12 cellular contexts compared by ENCODE assay signal in the genomic region with DNA sequence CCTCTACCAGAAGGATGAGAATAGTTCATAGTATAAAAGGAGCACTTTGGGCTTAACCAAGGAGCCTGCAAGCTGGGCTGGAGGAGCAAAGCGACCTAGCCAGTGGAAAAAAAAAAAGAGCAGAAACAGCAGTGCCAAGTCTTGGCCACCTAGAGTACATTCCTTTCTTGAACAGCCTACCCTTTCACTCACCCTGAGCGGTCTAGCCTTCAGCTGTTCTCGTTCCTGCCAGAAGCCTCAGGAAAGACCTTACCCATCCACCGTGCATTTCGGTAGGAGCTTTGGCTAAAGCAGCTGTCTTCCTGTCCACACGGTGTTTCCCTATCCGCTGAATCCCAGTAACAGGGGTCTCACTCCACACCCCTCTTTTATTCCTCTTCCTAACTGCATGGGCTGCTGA.
DNase-seq lines count a peak whose midpoint lies in the region; ATAC-seq, FAIRE-seq and TF ChIP-seq lines count a peak whose summit lies in the region.
"Had no signal": no experiment of that assay in that cellular context is flagged by ENCODE, and none has a peak within 500 bp of the region (broad histone marks: within the 10 kb centered on the region; RNA-seq: fewer than 3 reads in every experiment).

No MANE protein-coding gene starts in this region.

- ATAC-seq in heart left ventricle, result peak; percentile 93 to 95 (median 94)
- peak; percentile 93 for ATAC-seq in sciatic nerve
- ATAC-seq: T-cell had no signal

- H3K27ac ChIP-seq in astrocyte (ENCODE audit: low read depth, low read length) (no peak overlapping the region), heart left ventricle (peak overlapping the region; percentile 56 to 89 (median 75))

- H4K20me1 ChIP-seq in astrocyte (ENCODE audit: insufficient read depth, low read length), result no peaks in the 10 kb centered on the region

- H3K36me3 ChIP-seq in astrocyte (ENCODE audit: insufficient read depth, low read length), result no peaks in the 10 kb centered on the region
- H3K36me3 ChIP-seq in heart left ventricle, result no peaks in the 10 kb centered on the region

- H3K27ac Mint-ChIP-seq in astrocyte (ENCODE audit: unreplicated experiment), result no peak overlapping the region
- H3K27ac Mint-ChIP-seq: T-cell, type B pancreatic cell had no signal

- no peak for FAIRE-seq in astrocyte (lab: Jason Lieb, UNC)

- H3K4me1 ChIP-seq in astrocyte (ENCODE audit: insufficient read depth, low read length) (no peaks in the 10 kb centered on the region), heart left ventricle (peaks cover 0 to 24% (median 6%) of the 10 kb centered on the region in 12 donors)

- intact Hi-C loops in heart left ventricle (cut with DNase I) (loop anchor here in 3 of 10 donors (1.0 to 5.0 kb wide), 3 partner anchors 87 to 88 kb away; partner anchors contain the start of gene METAP2 (in 1 of the 3)), sciatic nerve (cut with DNase I) (no loop called here)

- H2AFZ ChIP-seq in astrocyte (ENCODE audit: low read depth, low read length), result peak overlapping the region; percentile 26

- H3K9ac ChIP-seq in astrocyte (ENCODE audit: low read length), result no peak overlapping the region

- H3K27me3 Mint-ChIP-seq in astrocyte (ENCODE audit: low read depth, unreplicated experiment), result peaks cover 7% of the 10 kb centered on the region

- H3K4me3 Mint-ChIP-seq in astrocyte (ENCODE audit: unreplicated experiment), result no peak overlapping the region
- H3K4me3 Mint-ChIP-seq: T-cell, type B pancreatic cell had no signal

- H3K36me3 Mint-ChIP-seq in astrocyte (ENCODE audit: low read depth, unreplicated experiment), result no peaks in the 10 kb centered on the region
- H3K36me3 Mint-ChIP-seq: T-cell, type B pancreatic cell had no signal

- H3K79me2 ChIP-seq in astrocyte (ENCODE audit: insufficient read depth, low read length), result no peaks in the 10 kb centered on the region

- H3K4me2 ChIP-seq in astrocyte (ENCODE audit: low read length), result peak overlapping the region; percentile 61

- no peak overlapping the region for H3K4me3 ChIP-seq in astrocyte (ENCODE audit: insufficient read depth, low read depth, low read length)
- peak overlapping the region in 11 of 12 donors; percentile 23 to 57 (median 46) for H3K4me3 ChIP-seq in heart left ventricle

- WGBS in heart left ventricle, 4 donors, result 21 to 30% (median 26%) methylated on average over 7 of the region's 7 CpGs

- H3K27me3 ChIP-seq in astrocyte (ENCODE audit: insufficient read depth, low read length) (no peaks in the 10 kb centered on the region), heart left ventricle (no peaks in the 10 kb centered on the region)

- H3K9me3 Mint-ChIP-seq in astrocyte (ENCODE audit: unreplicated experiment), result peaks cover 5% of the 10 kb centered on the region
- H3K9me3 Mint-ChIP-seq: T-cell, type B pancreatic cell had no signal

- TF ChIP-seq CTCF in astrocyte (IDR thresholded peaks at IDR 0.05; ENCODE audit: insufficient read depth, low read depth, low read length) (no peak), heart left ventricle (IDR thresholded peaks at IDR 0.05) (peak in 1 of 12 donors; percentile 9)

- no peak for TF ChIP-seq POLR2A in heart left ventricle (IDR thresholded peaks at IDR 0.05)

- H3K4me1 Mint-ChIP-seq in astrocyte (ENCODE audit: low read depth, unreplicated experiment), result no peaks in the 10 kb centered on the region
- H3K4me1 Mint-ChIP-seq: T-cell had no signal

- DNase-seq in EH (ENCODE audit: low read depth) (peak; percentile 36), astrocyte (ENCODE audit: low read depth) (peak; percentile 30), heart left ventricle (peak in 3 of 5 donors; percentile 27 to 40 (median 27)), sciatic nerve (ENCODE audit: low spot score) (no peak), OCI-M1 (lab: John Stamatoyannopoulos, UW) (no peak)
- DNase-seq in activated CD4-positive, CD25-positive, alpha-beta regulatory T cell (lab: John Stamatoyannopoulos, UW), result no peak
- no peak for DNase-seq in activated CD8-positive, alpha-beta memory T cell treated with anti-CD3 and anti-CD28 coated beads, Interleukin-2, amount 50 U/mL, for 48 hours
- DNase-seq in stimulated activated naive CD4-positive, alpha-beta T cell (lab: John Stamatoyannopoulos, UW), result no peak
- DNase-seq: activated effector memory CD4-positive, alpha-beta T cell treated with anti-CD3 and anti-CD28 coated beads, Interleukin-2, amount 50 U/mL, for 16 hours; COR-L47; T-cell had no signal

- H3K9me3 ChIP-seq in astrocyte (ENCODE audit: insufficient read depth, low read depth, low read length), result no peaks in the 10 kb centered on the region
- no peaks in the 10 kb centered on the region for H3K9me3 ChIP-seq in heart left ventricle

Comparison
In these comparisons a context has a peak if more than half of its experiments do, and no peak if none do; other contexts are left out.
1. DNase-seq: peak in EH (single experiment), astrocyte (single experiment) and heart left ventricle (3 of 5); none in sciatic nerve (single experiment), activated CD4-positive, CD25-positive, alpha-beta regulatory T cell (0 of 4), activated CD8-positive, alpha-beta memory T cell treated with anti-CD3 and anti-CD28 coated beads, Interleukin-2, amount 50 U/mL, for 48 hours (single experiment), stimulated activated naive CD4-positive, alpha-beta T cell (0 of 6) and OCI-M1 (single experiment).